In the genomic region with DNA sequence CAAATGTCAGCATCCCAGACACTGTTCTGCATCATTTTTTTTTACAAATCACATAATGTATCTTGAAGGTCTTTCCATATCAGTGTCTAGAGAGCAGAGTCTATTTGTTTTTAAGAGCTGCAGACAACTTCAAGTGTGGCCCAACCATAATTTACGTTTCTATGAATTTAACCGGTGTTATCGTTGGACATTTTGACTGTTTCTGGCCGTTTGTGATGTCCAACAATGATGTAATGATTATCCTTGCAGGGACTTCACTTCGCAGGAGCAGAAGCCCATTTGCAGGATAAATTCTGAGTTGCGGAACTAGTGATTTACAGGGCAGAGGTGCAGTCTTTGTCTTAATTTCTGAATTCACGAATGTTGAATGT, we compare ENCODE assay signal across 8 cellular contexts. TPM values are rescaled to one million over a fixed set of nuclear protein-coding genes. Genes with fewer than 3 reads are reported as not detected.
A peak's percentile ranks its signal among the peaks of the same experiment; 100 is the strongest.
DNase-seq lines count a peak whose midpoint lies in the region; ATAC-seq and TF ChIP-seq lines count a peak whose summit lies in the region.

No MANE protein-coding gene starts in this region.

- ATAC-seq in GM19395 (IDR thresholded peaks at IDR 0.05; ENCODE audit: unreplicated experiment) (peak; percentile 3), PC-3 (no peak), gastrocnemius medialis (peak; percentile 12 to 22), HG02973 (IDR thresholded peaks at IDR 0.05; ENCODE audit: unreplicated experiment) (no peak)

- H3K27me3 ChIP-seq in PC-3 (ENCODE audit: low read length) (no peaks in the 10 kb centered on the region), esophagus squamous epithelium (no peaks in the 10 kb centered on the region), gastrocnemius medialis (no peaks in the 10 kb centered on the region)

- BruUV-seq in PC-3 (replicated peaks; lab: Mats Ljungman, UMichigan), result no TSS peak

- TF ChIP-seq POLR2A in esophagus squamous epithelium (IDR thresholded peaks at IDR 0.05) (no peak), gastrocnemius medialis (IDR thresholded peaks at IDR 0.05) (no peak)

- no peaks in the 10 kb centered on the region for H3K9me3 ChIP-seq in PC-3 (ENCODE audit: low read length)
- peaks cover 0 to 2% (median 0%) of the 10 kb centered on the region in 3 donors for H3K9me3 ChIP-seq in esophagus squamous epithelium
- H3K9me3 ChIP-seq in gastrocnemius medialis, result no peaks in the 10 kb centered on the region

- no peaks in the 10 kb centered on the region for H3K79me2 ChIP-seq in PC-3 (ENCODE audit: low read length)

- CTCF ChIA-PET in PC-3 (lab: Charles Lee), result no interaction called here

- no peaks in the 10 kb centered on the region for H4K20me1 ChIP-seq in PC-3 (ENCODE audit: low read length)

- intact Hi-C loops in PC-3 (cut with micrococcal nuclease), result loop anchor here (1.0 to 10.0 kb wide), 6 partner anchors 26 to 277 kb away; partner anchors contain the start of genes HLF and SMIM36
- intact Hi-C loops in esophagus squamous epithelium (cut with DNase I), result no loop called here
- intact Hi-C loops in gastrocnemius medialis (cut with DNase I; ENCODE audit: low total_unique reads), result loop anchor here (1.0 to 10.0 kb wide), 5 partner anchors 26 to 273 kb away; partner anchors contain the start of genes COX11, HLF, MMD and STXBP4

- H3K4me1 ChIP-seq in PC-3 (ENCODE audit: insufficient read depth, low read length) (peaks cover 23% of the 10 kb centered on the region), esophagus squamous epithelium (peaks cover 7 to 41% (median 20%) of the 10 kb centered on the region in 3 donors), gastrocnemius medialis (peaks cover 10 to 11% of the 10 kb centered on the region in 2 donors)

- H3K36me3 ChIP-seq in PC-3 (ENCODE audit: low read depth, low read length) (no peaks in the 10 kb centered on the region), esophagus squamous epithelium (no peaks in the 10 kb centered on the region), gastrocnemius medialis (no peaks in the 10 kb centered on the region)

- H3K4me2 ChIP-seq in PC-3 (ENCODE audit: low read length), result peak overlapping the region; percentile 87

- no peak for TF ChIP-seq CTCF in PC-3 (conservative IDR thresholded peaks at IDR 0.05; ENCODE audit: low read depth, low read length)
- no peak for TF ChIP-seq CTCF in esophagus squamous epithelium (IDR thresholded peaks at IDR 0.05)
- no peak for TF ChIP-seq CTCF in gastrocnemius medialis (IDR thresholded peaks at IDR 0.05 in 4 of 5, conservative IDR thresholded peaks at IDR 0.05 in 1 of 5)
- TF ChIP-seq CTCF in GM20000 (IDR thresholded peaks at IDR 0.05; ENCODE audit: extremely low read depth, missing control alignments), result no peak

- H2AFZ ChIP-seq in PC-3 (ENCODE audit: low read length), result peak overlapping the region; percentile 76

- H3K4me3 ChIP-seq in PC-3 (ENCODE audit: low read length) (peak overlapping the region; percentile 64; the same call in 1 of the 2 replicates), esophagus squamous epithelium (peak overlapping the region; percentile 29 to 67 (median 50)), gastrocnemius medialis (peak overlapping the region; percentile 56 to 67 (median 61))

- no peaks in the 10 kb centered on the region for H3K9me2 ChIP-seq in PC-3 (replicated peaks; ENCODE audit: low read length)

- H3K9ac ChIP-seq in PC-3 (ENCODE audit: low read length), result no peak overlapping the region

- no peaks in the 10 kb centered on the region for H3F3A ChIP-seq in PC-3 (ENCODE audit: low read length, unreplicated experiment)

- in situ Hi-C loops in gastrocnemius medialis (cut with MboI; ENCODE audit: low sequenced_read_pairs in 4 of 4), result no loop called here

- 6 to 14% methylated on average over 5 to 7 of the region's 7 CpGs for WGBS in esophagus squamous epithelium, 2 donors

- H3K27ac ChIP-seq in PC-3 (ENCODE audit: low read length), result no peak overlapping the region
- peak overlapping the region; percentile 81 to 92 (median 88) for H3K27ac ChIP-seq in esophagus squamous epithelium
- peak overlapping the region; percentile 74 to 86 (median 82) for H3K27ac ChIP-seq in gastrocnemius medialis

- DNase-seq in PC-3 (no peak), esophagus squamous epithelium (lab: John Stamatoyannopoulos, UW) (no peak), gastrocnemius medialis (no peak), GM20000 (ENCODE audit: low spot score) (no peak), CD1c-positive myeloid dendritic cell (ENCODE audit: extremely low spot score) (no peak)
- no peak for DNase-seq in activated CD4-positive, CD25-positive, alpha-beta regulatory T cell (lab: John Stamatoyannopoulos, UW)

- POLR2A ChIA-PET in PC-3 (lab: Charles Lee; ENCODE audit: unreplicated experiment), result interaction anchor here (0.5 to 0.8 kb wide), 2 partner anchors 952 to 1721 kb away, joined by 3 to 14 read pairs; no protein-coding TSS in a partner anchor

RNA-seq across cellular contexts. Expression of gene HLF, which starts 26.9 kb away (rescaled TPM):
- total RNA-seq in PC-3 (2014; rRNA removed) (0.23 and 0.66 TPM in 2 replicates), esophagus squamous epithelium (10 to 100 TPM in 3 of 4 donors, 1 to 10 TPM in 1; 7.7 to 55.1 (median 22.8) TPM), gastrocnemius medialis (10 to 100 TPM in 2 of 4 donors, 1 to 10 TPM in 2; 7.7 to 14.8 (median 10.4) TPM)

Comparison
In these comparisons a context has a peak if more than half of its experiments do, and no peak if none do; other contexts are left out.
1. ATAC-seq: peak in GM19395 (single experiment) and gastrocnemius medialis (2 of 2); none in PC-3 (single experiment) and HG02973 (single experiment).
2. Peak in every context shown above with its lines, with median percentiles within 50 percentile points of each other: H3K4me3 ChIP-seq.